9 cellular contexts compared by ENCODE assay signal in genomic region chr11:46279393-46280099, GRCh38. TPM values are rescaled to one million over a fixed set of nuclear protein-coding genes. Genes with fewer than 3 reads are reported as not detected.
DNase-seq lines count a peak whose midpoint lies in the region; ATAC-seq, FAIRE-seq and TF ChIP-seq lines count a peak whose summit lies in the region.
"Had no signal": no experiment of that assay in that cellular context is flagged by ENCODE, and none has a peak within 500 bp of the region (broad histone marks: within the 10 kb centered on the region; RNA-seq: fewer than 3 reads in every experiment).

No MANE protein-coding gene starts in this region.

- peaks cover 31 to 73% of the 10 kb centered on the region in 2 experiments for H3K27me3 ChIP-seq in HepG2 (ENCODE audit: control insufficient read depth in 1 of 2, insufficient read depth in 2 of 2, low read length in 2 of 2)
- peaks cover 17 to 30% (median 21%) of the 10 kb centered on the region in 5 donors for H3K27me3 ChIP-seq in subcutaneous abdominal adipose tissue (ENCODE audit: control insufficient read depth in 5 of 5, insufficient read depth in 4 of 5, low read length in 5 of 5)

- H3K4me3 ChIP-seq in cardiac fibroblast (replicated peaks in 1 of 2; ENCODE audit: low read depth in 2 of 2, low read length in 2 of 2) = peak overlapping the region; percentile 77 to 92
- no peak overlapping the region for H3K4me3 ChIP-seq in HepG2 (replicated peaks in 1 of 3; ENCODE audit: insufficient read depth in 1 of 3, low read depth in 2 of 3, low read length in 3 of 3)
- H3K4me3 ChIP-seq in subcutaneous abdominal adipose tissue (ENCODE audit: low read depth in 1 of 5, low read length in 5 of 5) = peak overlapping the region in 4 of 5 donors; percentile 41 to 65 (median 62)

- ATAC-seq in HepG2 = no peak
- no peak for ATAC-seq in GM18519 (IDR thresholded peaks at IDR 0.05; ENCODE audit: low FRiP score, unreplicated experiment)
- no peak for ATAC-seq in GM21717 (IDR thresholded peaks at IDR 0.05; ENCODE audit: unreplicated experiment)
- no peak for ATAC-seq in HG03469 (IDR thresholded peaks at IDR 0.05; ENCODE audit: unreplicated experiment)

- H3K9me3 ChIP-seq in HepG2 (ENCODE audit: low read length) = no peaks in the 10 kb centered on the region
- H3K9me3 ChIP-seq in subcutaneous abdominal adipose tissue (ENCODE audit: control insufficient read depth in 5 of 5, low read length in 5 of 5) = no peaks in the 10 kb centered on the region

- no peaks in the 10 kb centered on the region for H4K20me1 ChIP-seq in HepG2 (ENCODE audit: insufficient read depth, low read length)

- no peaks in the 10 kb centered on the region for H3K79me2 ChIP-seq in HepG2 (ENCODE audit: insufficient read depth, low read length)

- intact Hi-C loops in HepG2 (cut with micrococcal nuclease; ENCODE audit: unreplicated experiment) = no loop called here

- in situ Hi-C loops in HepG2 (cut with HindIII; ENCODE audit: extremely low pct_ligation_motif_present, low pct_unique_long_range_greater_than_20kb) = no loop called here

- H3K27ac ChIP-seq in HepG2 (ENCODE audit: extremely low read length, insufficient read depth, low read length) = no peak overlapping the region
- H3K27ac ChIP-seq in subcutaneous abdominal adipose tissue (ENCODE audit: low read depth, low read length) = peak overlapping the region; percentile 50

- TF ChIP-seq POLR2A in HepG2 (IDR thresholded peaks at IDR 0.05; ENCODE audit: insufficient read depth in 1 of 2, low read depth in 2 of 2, low read length in 2 of 2) = no peak

- WGBS in HepG2 (ENCODE audit: low lambda C conversion rate) = 36% methylated on average over 7 of the region's 12 CpGs

- BruUV-seq in HepG2 (replicated peaks; lab: Mats Ljungman, UMichigan) = no TSS peak

- H3K9ac ChIP-seq in HepG2 (ENCODE audit: insufficient read depth, low read depth, low read length) (no peak overlapping the region), subcutaneous abdominal adipose tissue (ENCODE audit: low read length in 5 of 5) (no peak overlapping the region)

- TF ChIP-seq EP300 in HepG2 (IDR thresholded peaks at IDR 0.05; ENCODE audit: low read depth in 2 of 2, low read length in 2 of 2) (no peak), HepG2 (CRISPR knock-in tag; IDR thresholded peaks at IDR 0.05; ENCODE audit: borderline replicate concordance) (no peak)

- TF ChIP-seq RAD21 in HepG2 (CRISPR knock-in tag; IDR thresholded peaks at IDR 0.05) = no peak

- CTCF ChIA-PET in HepG2 (lab: Yijun Ruan, JAX; ENCODE audit: low intra/inter-chr PET ratio, low total read pairs) = no interaction called here

- no peak for FAIRE-seq in HepG2 (lab: Jason Lieb, UNC)

- DNase-seq in LHCN-M2 (ENCODE audit: low read depth) = peak; percentile 81
- peak; percentile 79 to 84 for DNase-seq in cardiac fibroblast (ENCODE audit: low read depth in 2 of 2)
- DNase-seq in HepG2 (ENCODE audit: low spot score) = no peak
- DNase-seq in DMS53 (lab: John Stamatoyannopoulos, UW) = no peak
- DNase-seq: NCI-H1048 had no signal

- H3K36me3 ChIP-seq in HepG2 (replicated peaks in 1 of 2; ENCODE audit: control insufficient read depth in 1 of 2, insufficient read depth in 2 of 2, low read length in 2 of 2) (no peaks in the 10 kb centered on the region), subcutaneous abdominal adipose tissue (ENCODE audit: control insufficient read depth in 5 of 5, insufficient read depth in 5 of 5, low read length in 5 of 5) (no peaks in the 10 kb centered on the region)

- POLR2A ChIA-PET in HepG2 (lab: Yijun Ruan, JAX) = no interaction called here

- TF ChIP-seq CTCF in cardiac fibroblast (IDR thresholded peaks at IDR 0.05; ENCODE audit: low read depth, low read length) = no peak
- no peak for TF ChIP-seq CTCF in HepG2 (CRISPR knock-in tag; IDR thresholded peaks at IDR 0.05)

- H3K4me1 ChIP-seq in HepG2 (ENCODE audit: insufficient read depth, low read length) (peaks cover 31% of the 10 kb centered on the region), subcutaneous abdominal adipose tissue (ENCODE audit: control insufficient read depth in 5 of 5, insufficient read depth in 5 of 5, low read length in 5 of 5) (peaks cover 2 to 51% (median 48%) of the 10 kb centered on the region in 5 donors)

- H2AFZ ChIP-seq in HepG2 (ENCODE audit: low read length) = no peak overlapping the region

- no peak overlapping the region for H3K4me2 ChIP-seq in HepG2 (ENCODE audit: low read depth, low read length)

TF ChIP-seq in HepG2, 621 proteins besides CTCF, POLR2A, EP300 and RAD21:
- TF ChIP-seq CREB3 (CRISPR knock-in tag; IDR thresholded peaks at IDR 0.05) (no peak), ZNF629 (CRISPR knock-in tag; conservative IDR thresholded peaks at IDR 0.05) (peak; percentile 50)

RNA-seq across cellular contexts. Expression of gene CREB3L1, which starts 2.1 kb away (rescaled TPM):
- total RNA-seq in LHCN-M2 (2014; rRNA removed) (21.0 and 23.9 TPM in 2 replicates), HepG2 (2016; rRNA removed; fragmentation: Illumina TruSeq; extraction: Trizol) (not detected in 2 replicates)
- 126 TPM for polyA plus RNA-seq in LHCN-M2 (2012)
- total RNA-seq in HepG2 (2016; cell fraction: cytosol; rRNA removed; fragmentation: Illumina TruSeq; extraction: Trizol; ENCODE audit: low read depth) = not detected in 2 replicates
- not detected in 2 replicates for total RNA-seq in HepG2 (2016; cell fraction: insoluble cytoplasmic fraction; rRNA removed; fragmentation: Illumina TruSeq; extraction: Trizol)
- total RNA-seq in HepG2 (2016; cell fraction: membrane; rRNA removed; fragmentation: Illumina TruSeq; extraction: Trizol) = not detected in 2 replicates
- not detected in 2 replicates for total RNA-seq in HepG2 (2016; cell fraction: nucleus; rRNA removed; fragmentation: Illumina TruSeq; extraction: Trizol)
- not detected in 2 replicates for polyA plus RNA-seq in HepG2 (2011; rRNA removed)
- not detected in 2 replicates for polyA plus RNA-seq in HepG2 (2011; cell fraction: cytosol; rRNA removed)
- polyA plus RNA-seq in HepG2 (2011; cell fraction: nucleus; rRNA removed) = not detected in 2 replicates
- polyA plus RNA-seq in HepG2 (2012) = 0.04 TPM in 1 of 2 replicates, not detected in the other
- polyA plus RNA-seq in HepG2 (2016; cell fraction: cytosol; fragmentation: Illumina TruSeq; extraction: Trizol; ENCODE audit: low read depth) = not detected in 2 replicates
- polyA plus RNA-seq in HepG2 (2016; cell fraction: insoluble cytoplasmic fraction; fragmentation: Illumina TruSeq; extraction: Trizol; ENCODE audit: low read depth) = not detected in 2 replicates
- polyA plus RNA-seq in HepG2 (2016; cell fraction: membrane; fragmentation: Illumina TruSeq; extraction: Trizol; ENCODE audit: low read depth) = 0.13 TPM in 1 of 2 replicates, not detected in the other
- not detected in 2 replicates for polyA plus RNA-seq in HepG2 (2016; cell fraction: nucleus; fragmentation: Illumina TruSeq; extraction: Trizol; ENCODE audit: insufficient read depth, low read depth)
- polyA minus RNA-seq in HepG2 (2011; rRNA and poly(A)+ RNA removed; ENCODE audit: low replicate concordance) = 0.12 and 1.6 TPM in 2 replicates
- not detected in 2 replicates for polyA minus RNA-seq in HepG2 (2011; cell fraction: cytosol; rRNA and poly(A)+ RNA removed)
- polyA minus RNA-seq in HepG2 (2011; cell fraction: nucleus; rRNA and poly(A)+ RNA removed) = not detected in 2 replicates

Comparison
In these comparisons a context has a peak if more than half of its experiments do, and no peak if none do; other contexts are left out.
1. DNase-seq: peak in LHCN-M2 (single experiment) and cardiac fibroblast (2 of 2); none in HepG2 (single experiment) and DMS53 (single experiment).
2. H3K4me3 ChIP-seq: peak in cardiac fibroblast (2 of 2) and subcutaneous abdominal adipose tissue (4 of 5); none in HepG2 (0 of 3).
3. RNA of gene CREB3L1, which starts 2.1 kb away (total RNA-seq): 21.0 to 23.9 TPM in LHCN-M2; not detected in HepG2; every median in the first group is over 10 times any median in the second.